ENCODE assay signal across 8 cellular contexts in the genomic region with DNA sequence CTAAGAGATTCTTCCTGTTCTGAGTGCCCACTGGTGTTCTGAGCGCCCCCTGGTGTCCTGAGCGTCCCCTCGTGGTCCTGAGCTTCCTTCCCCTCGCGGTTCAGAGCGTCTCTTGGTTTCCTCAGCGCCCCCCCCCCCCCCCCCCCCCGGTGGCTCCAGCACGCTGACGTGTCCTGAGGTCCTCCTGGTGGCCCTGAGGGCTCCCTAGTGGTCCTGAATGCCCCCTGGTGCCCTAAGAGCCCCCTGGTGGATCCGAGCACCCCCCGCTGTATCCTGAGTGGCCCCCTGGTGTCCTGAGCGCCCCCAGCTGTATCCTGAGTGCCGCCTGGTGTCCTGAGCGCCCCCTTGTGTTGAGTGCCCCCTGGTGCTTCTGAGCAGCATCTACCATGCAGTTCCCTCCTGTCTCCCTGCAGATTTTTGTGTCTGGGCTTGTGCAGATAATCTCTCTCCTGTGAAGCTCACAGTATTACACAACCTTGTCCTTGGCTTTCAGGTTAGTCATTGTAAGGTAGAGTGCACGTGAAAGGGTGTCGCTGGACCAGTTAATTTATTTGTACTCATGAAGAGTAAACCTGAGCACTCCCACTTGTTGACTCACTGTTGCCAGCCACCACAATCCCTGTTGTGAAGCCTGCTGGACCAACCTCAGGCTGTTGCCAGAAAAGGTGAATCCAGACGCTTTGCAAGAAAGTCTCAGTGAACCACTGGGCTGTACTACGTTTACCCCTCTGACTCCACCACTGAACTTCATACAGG.
DNase-seq lines count a peak whose midpoint lies in the region; TF ChIP-seq lines count a peak whose summit lies in the region.

No MANE protein-coding gene starts in this region.

- intact Hi-C loops in activated T-helper 2 cell treated with anti-CD3 and anti-CD28 coated beads, Interferon-gamma antibody, Interleukin-2, Interleukin-4, amounts not matched to agents 10 μg/mL and 5 μg/mL and 100 μg/mL, durations not matched to agents 14 hours and 24 hours and 36 hours (cut with micrococcal nuclease), result no loop called here

- peaks cover 5% of the 10 kb centered on the region for H3K4me1 Mint-ChIP-seq in activated T-helper 2 cell treated with anti-CD3 and anti-CD28 coated beads, Interferon-gamma antibody, Interleukin-2, Interleukin-4, amounts not matched to agents 10 μg/mL and 5 μg/mL and 100 μg/mL, durations not matched to agents 14 hours and 24 hours and 36 hours (ENCODE audit: low read depth)
- H3K4me1 Mint-ChIP-seq in mesothelial cell of epicardium, result no peaks in the 10 kb centered on the region

- DNase-seq in activated gamma-delta T cell treated with Interleukin-2 at 50 U/mL for 16 hours (peak; percentile 59), activated gamma-delta T cell (lab: John Stamatoyannopoulos, UW) (no peak), OCI-M1 (lab: John Stamatoyannopoulos, UW) (peak; percentile 4), SK-N-DZ (ENCODE audit: low spot score) (no peak), mesothelial cell of epicardium (ENCODE audit: low spot score in 2 of 2, unreplicated experiment in 2 of 2) (no peak), KG1 (lab: John Stamatoyannopoulos, UW) (no peak)
- peak; percentile 59 for DNase-seq in activated T-helper 2 cell treated with anti-CD3 and anti-CD28 coated beads, Interferon-gamma antibody, Interleukin-2, Interleukin-4, amounts not matched to agents 10 μg/mL and 5 μg/mL and 100 μg/mL, durations not matched to agents 14 hours and 24 hours and 36 hours (ENCODE audit: low spot score)
- DNase-seq in stimulated activated CD4-positive, alpha-beta T cell treated with anti-CD3 and anti-CD28 coated beads, Interleukin-2, amount 100 ng/mL, for 4 hours (ENCODE audit: low read depth), result peak; percentile 54

- no peaks in the 10 kb centered on the region for H3K36me3 Mint-ChIP-seq in activated T-helper 2 cell treated with anti-CD3 and anti-CD28 coated beads, Interferon-gamma antibody, Interleukin-2, Interleukin-4, amounts not matched to agents 10 μg/mL and 5 μg/mL and 100 μg/mL, durations not matched to agents 14 hours and 24 hours and 36 hours (ENCODE audit: low read depth)
- no peaks in the 10 kb centered on the region for H3K36me3 Mint-ChIP-seq in mesothelial cell of epicardium

- peak overlapping the region; percentile 71 for H3K4me3 Mint-ChIP-seq in activated T-helper 2 cell treated with anti-CD3 and anti-CD28 coated beads, Interferon-gamma antibody, Interleukin-2, Interleukin-4, amounts not matched to agents 10 μg/mL and 5 μg/mL and 100 μg/mL, durations not matched to agents 14 hours and 24 hours and 36 hours (ENCODE audit: low read depth)
- H3K4me3 Mint-ChIP-seq in mesothelial cell of epicardium, result no peak overlapping the region

- peak overlapping the region; percentile 42 for H3K27ac Mint-ChIP-seq in activated T-helper 2 cell treated with anti-CD3 and anti-CD28 coated beads, Interferon-gamma antibody, Interleukin-2, Interleukin-4, amounts not matched to agents 10 μg/mL and 5 μg/mL and 100 μg/mL, durations not matched to agents 14 hours and 24 hours and 36 hours
- no peak overlapping the region for H3K27ac Mint-ChIP-seq in mesothelial cell of epicardium

- peaks cover 13% of the 10 kb centered on the region for H3K27me3 Mint-ChIP-seq in activated T-helper 2 cell treated with anti-CD3 and anti-CD28 coated beads, Interferon-gamma antibody, Interleukin-2, Interleukin-4, amounts not matched to agents 10 μg/mL and 5 μg/mL and 100 μg/mL, durations not matched to agents 14 hours and 24 hours and 36 hours (ENCODE audit: low read depth)
- H3K27me3 Mint-ChIP-seq in mesothelial cell of epicardium (ENCODE audit: low read depth), result no peaks in the 10 kb centered on the region

- TF ChIP-seq CTCF in mesothelial cell of epicardium (IDR thresholded peaks at IDR 0.05; ENCODE audit: unreplicated experiment), result no peak

- no peaks in the 10 kb centered on the region for H3K9me3 Mint-ChIP-seq in activated T-helper 2 cell treated with anti-CD3 and anti-CD28 coated beads, Interferon-gamma antibody, Interleukin-2, Interleukin-4, amounts not matched to agents 10 μg/mL and 5 μg/mL and 100 μg/mL, durations not matched to agents 14 hours and 24 hours and 36 hours
- peaks cover 42% of the 10 kb centered on the region for H3K9me3 Mint-ChIP-seq in mesothelial cell of epicardium

Comparison
In these comparisons a context has a peak if more than half of its experiments do, and no peak if none do; other contexts are left out.
1. DNase-seq: peak in activated gamma-delta T cell treated with Interleukin-2 at 50 U/mL for 16 hours (single experiment), OCI-M1 (single experiment), activated T-helper 2 cell treated with anti-CD3 and anti-CD28 coated beads, Interferon-gamma antibody, Interleukin-2, Interleukin-4, amounts not matched to agents 10 μg/mL and 5 μg/mL and 100 μg/mL, durations not matched to agents 14 hours and 24 hours and 36 hours (single experiment) and stimulated activated CD4-positive, alpha-beta T cell treated with anti-CD3 and anti-CD28 coated beads, Interleukin-2, amount 100 ng/mL, for 4 hours (single experiment); none in activated gamma-delta T cell (single experiment), SK-N-DZ (single experiment), mesothelial cell of epicardium (0 of 2) and KG1 (single experiment).